ENCODE assay signal across 9 cellular contexts in genomic region chr9:38417003-38417965, GRCh38. TPM values are rescaled to one million over a fixed set of nuclear protein-coding genes. Genes with fewer than 3 reads are reported as not detected.
DNase-seq lines count a peak whose midpoint lies in the region; ATAC-seq, FAIRE-seq and TF ChIP-seq lines count a peak whose summit lies in the region.
"Had no signal": no experiment of that assay in that cellular context is flagged by ENCODE, and none has a peak within 500 bp of the region (broad histone marks: within the 10 kb centered on the region; RNA-seq: fewer than 3 reads in every experiment).

No MANE protein-coding gene starts in this region.

- intact Hi-C loops in left colon (cut with DNase I, micrococcal nuclease): no loop called here

- no peaks in the 10 kb centered on the region for H3K36me3 Mint-ChIP-seq in activated T-cell treated with anti-CD3 and anti-CD28 coated beads, Interleukin-2, amount 50 U/mL, for 4 hours (ENCODE audit: insufficient read depth)
- no peaks in the 10 kb centered on the region for H3K36me3 Mint-ChIP-seq in activated CD4-positive, alpha-beta memory T cell treated with anti-CD3 and anti-CD28 coated beads, Interleukin-2, amount 10 ng/mL, durations not matched to agents 7 days and 5 days (ENCODE audit: low read depth)

- no peak overlapping the region for H3K27ac Mint-ChIP-seq in activated CD4-positive, alpha-beta memory T cell treated with anti-CD3 and anti-CD28 coated beads, Interleukin-2, amount 10 ng/mL, durations not matched to agents 7 days and 5 days

- H3K9me3 Mint-ChIP-seq in activated T-cell treated with anti-CD3 and anti-CD28 coated beads, Interleukin-2, amount 50 U/mL, for 4 hours: no peaks in the 10 kb centered on the region
- H3K9me3 Mint-ChIP-seq in activated CD4-positive, alpha-beta memory T cell treated with anti-CD3 and anti-CD28 coated beads, Interleukin-2, amount 10 ng/mL, durations not matched to agents 7 days and 5 days: no peaks in the 10 kb centered on the region

- H3K27me3 Mint-ChIP-seq in activated T-cell treated with anti-CD3 and anti-CD28 coated beads, Interleukin-2, amount 50 U/mL, for 4 hours (ENCODE audit: low read depth): peaks cover 20% of the 10 kb centered on the region
- peaks cover 14% of the 10 kb centered on the region for H3K27me3 Mint-ChIP-seq in activated CD4-positive, alpha-beta memory T cell treated with anti-CD3 and anti-CD28 coated beads, Interleukin-2, amount 10 ng/mL, durations not matched to agents 7 days and 5 days

- FAIRE-seq in GM12891 (lab: Jason Lieb, UNC): no peak
- FAIRE-seq: GM18507 had no signal

- DNase-seq in activated T-cell treated with anti-CD3 and anti-CD28 coated beads, Interleukin-2, amount 50 U/mL, for 48 hours: peak; percentile 74 to 75
- DNase-seq in activated T-cell treated with anti-CD3 and anti-CD28 coated beads, Interleukin-2, amount 50 U/mL, for 4 hours: no peak
- peak; percentile 60 for DNase-seq in activated CD4-positive, alpha-beta memory T cell treated with anti-CD3 and anti-CD28 coated beads, Interleukin-2, amount 10 ng/mL, durations not matched to agents 7 days and 5 days
- DNase-seq in left colon: peak in 1 of 2 donors; percentile 28
- no peak for DNase-seq in activated gamma-delta T cell treated with Interleukin-2 at 50 U/mL for 16 hours
- DNase-seq in GM12891 (ENCODE audit: insufficient read length, low spot score): no peak

- CTCF ChIA-PET in activated CD4-positive, alpha-beta memory T cell treated with anti-CD3 and anti-CD28 coated beads, Interleukin-2, amount 10 ng/mL, durations not matched to agents 7 days and 5 days (lab: Charles Lee): interaction anchor here (0.7 to 1.2 kb wide), 4 partner anchors 9 to 20 kb away, joined by 3 to 5 read pairs (median 4); no protein-coding TSS in a partner anchor

- TF ChIP-seq CTCF in LNCAP (IDR thresholded peaks at IDR 0.05): peak; percentile 70

- no peak overlapping the region for H3K4me3 Mint-ChIP-seq in activated T-cell treated with anti-CD3 and anti-CD28 coated beads, Interleukin-2, amount 50 U/mL, for 4 hours
- no peak overlapping the region for H3K4me3 Mint-ChIP-seq in activated CD4-positive, alpha-beta memory T cell treated with anti-CD3 and anti-CD28 coated beads, Interleukin-2, amount 10 ng/mL, durations not matched to agents 7 days and 5 days

- no peak for ATAC-seq in activated T-cell treated with anti-CD3 and anti-CD28 coated beads, Interleukin-2, amount 50 U/mL, for 4 hours
- ATAC-seq in left colon (peak; percentile 37), HG02588 (IDR thresholded peaks at IDR 0.05; ENCODE audit: unreplicated experiment) (no peak)

- TF ChIP-seq POLR2A in GM12891 (IDR thresholded peaks at IDR 0.05; ENCODE audit: low read depth, low read length): no peak

- POLR2A ChIA-PET in activated CD4-positive, alpha-beta memory T cell treated with anti-CD3 and anti-CD28 coated beads, Interleukin-2, amount 10 ng/mL, durations not matched to agents 7 days and 5 days (lab: Charles Lee): no interaction called here

- no peaks in the 10 kb centered on the region for H3K4me1 Mint-ChIP-seq in activated T-cell treated with anti-CD3 and anti-CD28 coated beads, Interleukin-2, amount 50 U/mL, for 4 hours (ENCODE audit: low read depth)
- H3K4me1 Mint-ChIP-seq in activated CD4-positive, alpha-beta memory T cell treated with anti-CD3 and anti-CD28 coated beads, Interleukin-2, amount 10 ng/mL, durations not matched to agents 7 days and 5 days: no peaks in the 10 kb centered on the region

TF ChIP-seq in GM12891, 5 proteins besides CTCF, POLR2A, EP300 and RAD21:
- no peak for TF ChIP-seq POLR2AphosphoS5 (IDR thresholded peaks at IDR 0.05; ENCODE audit: low read depth, low read length)
- TF ChIP-seq PAX5 (IDR thresholded peaks at IDR 0.05; ENCODE audit: insufficient read depth, low read length, severe bottlenecking): no peak
- no peak for TF ChIP-seq SPI1 (IDR thresholded peaks at IDR 0.05; ENCODE audit: low read depth, low read length)
TF ChIP-seq in GM12891: peak in this region for 0.

RNA-seq across cellular contexts. Expression of gene IGFBPL1, which starts 7.0 kb away (rescaled TPM):
- total RNA-seq in activated T-cell treated with anti-CD3 and anti-CD28 coated beads, Interleukin-2, amount 50 U/mL, for 4 hours: under 1 TPM in 1 of 3 donors, not detected in 2; 0.24 TPM
- total RNA-seq in activated CD4-positive, alpha-beta memory T cell treated with anti-CD3 and anti-CD28 coated beads, Interleukin-2, amount 10 ng/mL, durations not matched to agents 7 days and 5 days: under 1 TPM in 1 of 2 experiments, not detected in 1; 0.20 TPM
- under 1 TPM; 0.25 to 0.52 TPM for total RNA-seq in left colon
- polyA plus RNA-seq in GM12891 (2012; ENCODE audit: low read depth, missing spikeins): not detected

RNA-seq across cellular contexts. Expression of gene ALDH1B1, which starts 24.8 kb away (rescaled TPM):
- total RNA-seq in activated T-cell treated with anti-CD3 and anti-CD28 coated beads, Interleukin-2, amount 50 U/mL, for 4 hours: 10 to 100 TPM; 15.7 to 26.9 (median 22.0) TPM
- 1 to 10 TPM; 7.7 to 8.4 TPM for total RNA-seq in activated CD4-positive, alpha-beta memory T cell treated with anti-CD3 and anti-CD28 coated beads, Interleukin-2, amount 10 ng/mL, durations not matched to agents 7 days and 5 days
- total RNA-seq in left colon: 10 to 100 TPM; 34.7 to 53.9 TPM
- 13.1 TPM for polyA plus RNA-seq in GM12891 (2012; ENCODE audit: low read depth, missing spikeins)

Comparison
In these comparisons a context has a peak if more than half of its experiments do, and no peak if none do; other contexts are left out.
1. DNase-seq: peak in activated T-cell treated with anti-CD3 and anti-CD28 coated beads, Interleukin-2, amount 50 U/mL, for 48 hours (2 of 2) and activated CD4-positive, alpha-beta memory T cell treated with anti-CD3 and anti-CD28 coated beads, Interleukin-2, amount 10 ng/mL, durations not matched to agents 7 days and 5 days (single experiment); none in activated T-cell treated with anti-CD3 and anti-CD28 coated beads, Interleukin-2, amount 50 U/mL, for 4 hours (single experiment), activated gamma-delta T cell treated with Interleukin-2 at 50 U/mL for 16 hours (single experiment) and GM12891 (single experiment).